In the genomic region with DNA sequence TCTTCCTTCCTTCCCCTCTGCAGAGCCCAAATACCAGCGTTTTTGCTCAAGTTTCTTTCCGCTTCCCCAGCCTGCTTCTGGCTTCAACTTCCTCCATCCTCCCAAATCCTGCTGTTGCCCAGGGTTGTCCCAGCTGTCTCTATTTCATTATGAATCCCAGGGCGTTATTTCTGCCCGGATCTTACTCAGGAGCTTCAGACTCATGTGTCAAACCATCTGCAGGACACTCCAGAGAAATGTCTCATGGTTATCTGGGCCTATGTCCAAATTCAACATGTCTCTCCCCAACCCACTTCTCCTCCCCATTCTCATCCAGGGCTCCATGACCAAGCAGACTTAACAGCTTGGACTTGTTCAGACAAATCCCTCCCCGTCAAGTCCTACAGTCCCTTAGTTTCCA, we compare ENCODE assay signal across 15 cellular contexts. TPM values are rescaled to one million over a fixed set of nuclear protein-coding genes. Genes with fewer than 3 reads are reported as not detected.
A peak's percentile ranks its signal among the peaks of the same experiment; 100 is the strongest.
DNase-seq lines count a peak whose midpoint lies in the region; ATAC-seq and TF ChIP-seq lines count a peak whose summit lies in the region.
"Had no signal": no experiment of that assay in that cellular context is flagged by ENCODE, and none has a peak within 500 bp of the region (broad histone marks: within the 10 kb centered on the region; RNA-seq: fewer than 3 reads in every experiment).

No MANE protein-coding gene starts in this region.

- POLR2A ChIA-PET in IMR-90 (lab: Charles Lee; ENCODE audit: unreplicated experiment): interaction anchor here (0.6 to 1.4 kb wide), 4 partner anchors 13 to 157 kb away, joined by 3 to 4 read pairs (median 3); no protein-coding TSS in a partner anchor

- H3K36me3 ChIP-seq in IMR-90 (ENCODE audit: control insufficient read depth, insufficient read depth, low read length): no peaks in the 10 kb centered on the region
- H3K36me3 ChIP-seq in mesenchymal stem cell (ENCODE audit: control insufficient read depth in 1 of 2, insufficient read depth in 2 of 2, low read depth in 1 of 2, low read length in 2 of 2): peaks cover 13 to 55% of the 10 kb centered on the region in 2 experiments

- dilution Hi-C loops in IMR-90 (cut with HindIII; ENCODE audit: low sequenced_read_pairs, unreplicated experiment): no loop called here

- no peak; the same call in none of the 2 replicates for TF ChIP-seq POLR2A in IMR-90 (IDR thresholded peaks at IDR 0.05; ENCODE audit: low read depth, low read length)

- H3K14ac ChIP-seq in IMR-90 (replicated peaks; ENCODE audit: low read depth, low read length) (peak overlapping the region; percentile 92), mesenchymal stem cell (ENCODE audit: low read length in 2 of 2) (no peak overlapping the region)

- peak overlapping the region; percentile 97 for H2BK5ac ChIP-seq in IMR-90 (ENCODE audit: low read depth, low read length, poor library complexity, severe bottlenecking)
- H2BK5ac ChIP-seq in mesenchymal stem cell (ENCODE audit: low read depth, low read length, poor library complexity, severe bottlenecking): no peak overlapping the region

- peak overlapping the region; percentile 85 for H2AK9ac ChIP-seq in IMR-90 (replicated peaks; ENCODE audit: low read depth, low read length, poor library complexity)

- H4K91ac ChIP-seq in IMR-90 (ENCODE audit: insufficient read depth, low read depth, low read length): peak overlapping the region; percentile 89
- H4K91ac ChIP-seq in mesenchymal stem cell (ENCODE audit: low read length): no peak overlapping the region

- H3K9me1 ChIP-seq in IMR-90 (ENCODE audit: insufficient read depth, low read length): peaks cover 29% of the 10 kb centered on the region

- peak overlapping the region; percentile 61; the same call in 2 of the 3 replicates for H2BK15ac ChIP-seq in IMR-90 (ENCODE audit: low read depth, low read length)
- H2BK15ac ChIP-seq in mesenchymal stem cell (ENCODE audit: low read depth, poor library complexity, severe bottlenecking): no peak overlapping the region

- intact Hi-C loops in IMR-90 (cut with micrococcal nuclease): no loop called here

- H3K9ac ChIP-seq in IMR-90 (ENCODE audit: low read depth, low read length): peak overlapping the region; percentile 40; the same call in 1 of the 2 replicates
- peak overlapping the region; percentile 89 for H3K9ac ChIP-seq in mesenchymal stem cell (ENCODE audit: low read length)

- H2AFZ ChIP-seq in IMR-90 (replicated peaks; ENCODE audit: low read length, poor library complexity): peak overlapping the region; percentile 27
- peak overlapping the region; percentile 18 for H2AFZ ChIP-seq in mesenchymal stem cell (ENCODE audit: low read depth, low read length)

- CTCF ChIA-PET in IMR-90 (lab: Yijun Ruan, JAX): interaction anchor here (0.8 to 1.8 kb wide), 4 partner anchors 17 to 67 kb away, joined by 3 to 8 read pairs (median 4); no protein-coding TSS in a partner anchor

- H2AK5ac ChIP-seq in IMR-90 (ENCODE audit: low read depth, low read length) (peak overlapping the region; percentile 94; the same call in 1 of the 2 replicates), mesenchymal stem cell (ENCODE audit: low read length, severe bottlenecking) (peak overlapping the region; percentile 19)

- no peak for TF ChIP-seq RAD21 in IMR-90 (IDR thresholded peaks at IDR 0.05; ENCODE audit: low read length)

- DNase-seq in AG08395 (ENCODE audit: low spot score) (peak; percentile 89), IMR-90 (peak; percentile 97), epithelial cell of esophagus (ENCODE audit: low read depth) (peak; percentile 97), mesenchymal stem cell (peak; percentile 16), mucosa of gallbladder (ENCODE audit: low spot score) (no peak), NCI-H1930 (lab: John Stamatoyannopoulos, UW) (no peak)
- DNase-seq: activated CD4-positive, CD25-positive, alpha-beta regulatory T cell treated with anti-CD3 and anti-CD28 coated beads, Interleukin-2, amount 50 U/mL, for 72 hours; immature natural killer cell; NCI-H187 treated with DMSO at 0.1 percent for 48 hours; nucleus accumbens; SHP77 treated with DMSO at 0.1 percent for 48 hours; trophoblast cell had no signal

- H3K27me3 ChIP-seq in IMR-90 (ENCODE audit: control insufficient read depth, insufficient read depth, low read length) (no peaks in the 10 kb centered on the region), mesenchymal stem cell (ENCODE audit: control insufficient read depth in 1 of 2, insufficient read depth in 1 of 2, low read length in 2 of 2) (no peaks in the 10 kb centered on the region)

- H3K4me2 ChIP-seq in IMR-90 (ENCODE audit: low read depth, low read length) (peak overlapping the region; percentile 10; the same call in 1 of the 2 replicates), mesenchymal stem cell (ENCODE audit: low read length, poor library complexity, severe bottlenecking) (no peak overlapping the region)

- H3K18ac ChIP-seq in IMR-90 (ENCODE audit: low read depth, low read length) (peak overlapping the region; percentile 94), mesenchymal stem cell (ENCODE audit: low read depth in 1 of 2, low read length in 2 of 2) (peak overlapping the region in 1 of 2 experiments; percentile 85)

- H2BK20ac ChIP-seq in IMR-90 (ENCODE audit: low read depth, low read length): peak overlapping the region; percentile 91

- ATAC-seq in IMR-90 (ENCODE audit: low read depth) (peak; percentile 83), GM18861 (IDR thresholded peaks at IDR 0.05; ENCODE audit: unreplicated experiment) (no peak), HG03439 (IDR thresholded peaks at IDR 0.05; ENCODE audit: unreplicated experiment) (no peak)

- peak overlapping the region in 1 of 2 experiments; percentile 15 for H2BK12ac ChIP-seq in mesenchymal stem cell (ENCODE audit: low read length in 2 of 2)

- no TSS peak for BruUV-seq in IMR-90 (replicated peaks; lab: Mats Ljungman, UMichigan)

- H3K27ac ChIP-seq in IMR-90 (ENCODE audit: insufficient read depth, low read length) (peak overlapping the region; percentile 96), mesenchymal stem cell (ENCODE audit: low read length, poor library complexity, severe bottlenecking) (no peak overlapping the region)
- H3K27ac ChIP-seq: C4-2B had no signal

- no peak overlapping the region for H3K4me3 ChIP-seq in IMR-90 (ENCODE audit: insufficient read depth, low read depth, low read length)
- H3K4me3 ChIP-seq in epithelial cell of esophagus (ENCODE audit: low read length): no peak overlapping the region
- peak overlapping the region in 1 of 2 experiments; percentile 48 for H3K4me3 ChIP-seq in mesenchymal stem cell (ENCODE audit: insufficient read depth in 1 of 2, low read depth in 1 of 2, low read length in 2 of 2)

- in situ Hi-C loops in IMR-90 (cut with MboI; ENCODE audit: low sequenced_read_pairs): no loop called here

- peaks cover 36% of the 10 kb centered on the region for H3K4me1 ChIP-seq in IMR-90 (ENCODE audit: control insufficient read depth, insufficient read depth, low read length)
- peaks cover 16% of the 10 kb centered on the region for H3K4me1 ChIP-seq in mesenchymal stem cell (ENCODE audit: control insufficient read depth, insufficient read depth, low read depth, low read length)

- H4K8ac ChIP-seq in IMR-90 (ENCODE audit: low read depth in 2 of 2, low read length in 2 of 2) (peak overlapping the region; percentile 17 to 96), mesenchymal stem cell (ENCODE audit: low read length) (peak overlapping the region; percentile 35)

- H2BK120ac ChIP-seq in IMR-90 (ENCODE audit: low read depth, low read length) (peak overlapping the region; percentile 94), mesenchymal stem cell (ENCODE audit: low read depth, low read length) (no peak overlapping the region)

- peak overlapping the region; percentile 95 for H3K4ac ChIP-seq in IMR-90 (ENCODE audit: low read depth, low read length)
- peak overlapping the region; percentile 41 to 53 for H3K4ac ChIP-seq in mesenchymal stem cell (ENCODE audit: low read depth in 1 of 2, low read length in 2 of 2)

- H3K56ac ChIP-seq in IMR-90 (ENCODE audit: extremely low read depth, insufficient read depth, low read length): peak overlapping the region; percentile 69; the same call in 1 of the 2 replicates

- H4K20me1 ChIP-seq in IMR-90 (ENCODE audit: insufficient read depth, low read length): no peaks in the 10 kb centered on the region; the same call in 1 of the 2 replicates

- peaks cover 49 to 87% of the 10 kb centered on the region in 2 experiments for H3K79me1 ChIP-seq in IMR-90 (ENCODE audit: low read depth in 1 of 2, low read length in 2 of 2)
- H3K79me1 ChIP-seq in mesenchymal stem cell (replicated peaks; ENCODE audit: low read length, poor library complexity, severe bottlenecking): peaks cover 23% of the 10 kb centered on the region

- H3K9me3 ChIP-seq in IMR-90 (ENCODE audit: control insufficient read depth, insufficient read depth, low read length): no peaks in the 10 kb centered on the region; the same call in 1 of the 2 replicates
- peaks cover 6% of the 10 kb centered on the region for H3K9me3 ChIP-seq in mesenchymal stem cell (ENCODE audit: control insufficient read depth, low read length)

- TF ChIP-seq CTCF in IMR-90 (conservative IDR thresholded peaks at IDR 0.05; ENCODE audit: low read depth, low read length): no peak
- TF ChIP-seq CTCF in epithelial cell of esophagus (IDR thresholded peaks at IDR 0.05; ENCODE audit: insufficient read depth, low read depth, low read length, missing control alignments): no peak

- peak overlapping the region; percentile 93 for H4K5ac ChIP-seq in IMR-90 (ENCODE audit: low read depth, low read length)

- 20% methylated on average over 5 of the region's 5 CpGs; no CpG with 5 or more reads in 1 of the 2 experiments for WGBS in IMR-90 (ENCODE audit: extremely low coverage in 2 of 2, insufficient read length in 1 of 2), 2 experiments
- 88% methylated on average over 5 of the region's 5 CpGs for WGBS in mesenchymal stem cell

- peak overlapping the region; percentile 83 for H3K23ac ChIP-seq in IMR-90 (ENCODE audit: low read depth, low read length)
- no peak overlapping the region for H3K23ac ChIP-seq in mesenchymal stem cell (ENCODE audit: low read length in 2 of 2)

TF ChIP-seq in IMR-90, 13 proteins besides CTCF, POLR2A, EP300 and RAD21:
- peak; percentile 70; the same call in 1 of the 2 replicates for TF ChIP-seq MXI1 (IDR thresholded peaks at IDR 0.05; ENCODE audit: borderline replicate concordance, low read depth, low read length)
- TF ChIP-seq NFE2L2 (IDR thresholded peaks at IDR 0.05; ENCODE audit: low read depth, low read length): peak; percentile 13; the same call in 1 of the 2 replicates
- no peak for TF ChIP-seq SMC3 (IDR thresholded peaks at IDR 0.05; ENCODE audit: low read depth, low read length)
- TF ChIP-seq CHD1 (IDR thresholded peaks at IDR 0.05; ENCODE audit: low read depth, low read length): 0 out of 2 replicates have a peak, but pooled peaks have one; percentile 24

RNA-seq across cellular contexts. Expression of gene ARHGAP22, which starts 15.6 kb away (rescaled TPM):
- total RNA-seq in IMR-90 (2012; rRNA removed) (28.3 and 35.3 TPM in 2 replicates), mucosa of gallbladder (8.8 TPM)
- polyA plus RNA-seq in IMR-90 (2012; rRNA removed): 30.2 and 34.0 TPM in 2 replicates
- 18.9 and 22.2 TPM in 2 replicates for polyA plus RNA-seq in IMR-90 (2012; cell fraction: cytosol; rRNA removed)
- 58.0 and 67.0 TPM in 2 replicates for polyA plus RNA-seq in IMR-90 (2012; cell fraction: nucleus; rRNA removed; ENCODE audit: low replicate concordance)
- 14.3 TPM for polyA plus RNA-seq in mesenchymal stem cell (2013, experiment 1 of 2)
- 14.4 TPM for polyA plus RNA-seq in mesenchymal stem cell (2013, experiment 2 of 2)
- polyA plus RNA-seq: immature natural killer cell had no signal

Comparison
In these comparisons a context has a peak if more than half of its experiments do, and no peak if none do; other contexts are left out.
1. DNase-seq: peak in AG08395 (single experiment), IMR-90 (single experiment), epithelial cell of esophagus (single experiment) and mesenchymal stem cell (single experiment); none in mucosa of gallbladder (single experiment) and NCI-H1930 (0 of 2).